In genomic region chr3:148309390-148310035, GRCh38 we compare ENCODE assay signal across 7 cellular contexts.
DNase-seq lines count a peak whose midpoint lies in the region; ATAC-seq and TF ChIP-seq lines count a peak whose summit lies in the region.

No MANE protein-coding gene starts in this region.

- H3K27me3 ChIP-seq in NT2/D1 (ENCODE audit: insufficient read depth, insufficient read length) (no peaks in the 10 kb centered on the region), psoas muscle (ENCODE audit: insufficient read depth in 3 of 3, low read length in 2 of 3) (no peaks in the 10 kb centered on the region)

- H3K9ac ChIP-seq in NT2/D1 (ENCODE audit: insufficient read length, low read depth): no peak overlapping the region

- H3K4me1 ChIP-seq in NT2/D1 (ENCODE audit: insufficient read depth, insufficient read length): no peaks in the 10 kb centered on the region
- H3K4me1 ChIP-seq in psoas muscle: no peaks in the 10 kb centered on the region

- no peaks in the 10 kb centered on the region for H3K27me3 Mint-ChIP-seq in endothelial cell (ENCODE audit: unreplicated experiment)

- no peaks in the 10 kb centered on the region for H3K36me3 Mint-ChIP-seq in endothelial cell (ENCODE audit: low read depth, unreplicated experiment)

- H3K36me3 ChIP-seq in NT2/D1 (ENCODE audit: insufficient read depth, insufficient read length, low read length): no peaks in the 10 kb centered on the region
- H3K36me3 ChIP-seq in psoas muscle (ENCODE audit: insufficient read depth in 1 of 2, low read depth in 1 of 2): no peaks in the 10 kb centered on the region

- no peaks in the 10 kb centered on the region for H3K9me3 ChIP-seq in NT2/D1 (ENCODE audit: insufficient read depth, low read length)
- H3K9me3 ChIP-seq in psoas muscle: no peaks in the 10 kb centered on the region

- H3K27ac Mint-ChIP-seq in endothelial cell (ENCODE audit: unreplicated experiment): no peak overlapping the region

- H3K9me3 Mint-ChIP-seq in endothelial cell (ENCODE audit: unreplicated experiment): no peaks in the 10 kb centered on the region

- no peak overlapping the region for H3K4me3 ChIP-seq in NT2/D1 (ENCODE audit: insufficient read length, low read depth)
- H3K4me3 ChIP-seq in psoas muscle: no peak overlapping the region

- DNase-seq in GM04503 (ENCODE audit: low read depth) (peak; percentile 6), NT2/D1 (ENCODE audit: low read depth, low spot score) (peak; percentile 55), endothelial cell (ENCODE audit: low spot score) (peak; percentile 52), psoas muscle (no peak), GM19240 (ENCODE audit: insufficient read length, low spot score) (no peak)

- peak; percentile 58 for TF ChIP-seq CTCF in endothelial cell (IDR thresholded peaks at IDR 0.05; ENCODE audit: unreplicated experiment)
- TF ChIP-seq CTCF in psoas muscle (IDR thresholded peaks at IDR 0.05): peak; percentile 41

- intact Hi-C loops in psoas muscle (cut with DNase I): no loop called here

- 39 to 61% (median 60%) methylated on average over 4 of the region's 4 CpGs for WGBS in psoas muscle, 3 donors

- H3K4me3 Mint-ChIP-seq in endothelial cell (ENCODE audit: unreplicated experiment): no peak overlapping the region

- ATAC-seq in GM19372 (IDR thresholded peaks at IDR 0.05; ENCODE audit: low read depth, unreplicated experiment) (peak; percentile 84), HG03139 (IDR thresholded peaks at IDR 0.05; ENCODE audit: unreplicated experiment) (peak; percentile 90), psoas muscle (no peak)

- no peak overlapping the region for H3K27ac ChIP-seq in psoas muscle

- no peaks in the 10 kb centered on the region for H3K4me1 Mint-ChIP-seq in endothelial cell (ENCODE audit: unreplicated experiment)

Comparison
In these comparisons a context has a peak if more than half of its experiments do, and no peak if none do; other contexts are left out.
1. DNase-seq: peak in GM04503 (single experiment), NT2/D1 (single experiment) and endothelial cell (single experiment); none in psoas muscle (0 of 2) and GM19240 (single experiment).
2. ATAC-seq: peak in GM19372 (single experiment) and HG03139 (single experiment); none in psoas muscle (0 of 4).